10 cellular contexts compared by ENCODE assay signal in genomic region chr20:45779011-45779915, GRCh38. TPM values are rescaled to one million over a fixed set of nuclear protein-coding genes. Genes with fewer than 3 reads are reported as not detected.
A peak's percentile ranks its signal among the peaks of the same experiment; 100 is the strongest.
DNase-seq lines count a peak whose midpoint lies in the region; ATAC-seq, FAIRE-seq and TF ChIP-seq lines count a peak whose summit lies in the region.
"Had no signal": no experiment of that assay in that cellular context is flagged by ENCODE, and none has a peak within 500 bp of the region (broad histone marks: within the 10 kb centered on the region; RNA-seq: fewer than 3 reads in every experiment).

No MANE protein-coding gene starts in this region.

- peaks cover 6% of the 10 kb centered on the region for H3K4me1 Mint-ChIP-seq in activated T-helper 17 cell treated with anti-CD3 and anti-CD28 coated beads, Interleukin-2, amount 50 U/mL, for 72 hours

- H3K27ac Mint-ChIP-seq in activated T-helper 17 cell treated with anti-CD3 and anti-CD28 coated beads, Interleukin-2, amount 50 U/mL, for 72 hours = no peak overlapping the region

- TF ChIP-seq POLR2A in H54 (IDR thresholded peaks at IDR 0.05; ENCODE audit: low read depth, low read length) = no peak

- H3K27me3 Mint-ChIP-seq in activated T-helper 17 cell treated with anti-CD3 and anti-CD28 coated beads, Interleukin-2, amount 50 U/mL, for 72 hours = peaks cover 10% of the 10 kb centered on the region

- peak overlapping the region in 20 of 21 experiments; percentile 6 to 88 (median 79) for H3K27ac ChIP-seq in skin epidermis

- H3K36me3 Mint-ChIP-seq in activated T-helper 17 cell treated with anti-CD3 and anti-CD28 coated beads, Interleukin-2, amount 50 U/mL, for 72 hours (ENCODE audit: low read depth) = no peaks in the 10 kb centered on the region
- H3K36me3 Mint-ChIP-seq: activated naive CD4-positive, alpha-beta T cell treated with anti-CD3 and anti-CD28 coated beads, Interleukin-2, amount 50 U/mL, for 72 hours had no signal

- no peak overlapping the region for H3K4me3 Mint-ChIP-seq in activated T-helper 17 cell treated with anti-CD3 and anti-CD28 coated beads, Interleukin-2, amount 50 U/mL, for 72 hours

- no peak for FAIRE-seq in H54 (lab: Jason Lieb, UNC)

- intact Hi-C loops in left ventricle myocardium superior (cut with micrococcal nuclease) = loop anchor here (10.0 kb wide), 1 partner anchor 454 kb away; no protein-coding TSS in a partner anchor

- DNase-seq in H54 (ENCODE audit: insufficient read length, low spot score) (peak; percentile 60), left ventricle myocardium superior (peak; percentile 80), cerebellum (ENCODE audit: low spot score) (no peak), NCI-H1930 (lab: John Stamatoyannopoulos, UW) (no peak), activated T-cell treated with anti-CD3 and anti-CD28 coated beads for 4 hours (no peak)
- DNase-seq: stimulated activated CD8-positive, alpha-beta memory T cell treated with anti-CD3 and anti-CD28 coated beads, Interleukin-4, amount 100 ng/mL, for 48 hours had no signal

- H3K4me3 ChIP-seq in skin epidermis = no peak overlapping the region

- H3K9me3 Mint-ChIP-seq in activated T-helper 17 cell treated with anti-CD3 and anti-CD28 coated beads, Interleukin-2, amount 50 U/mL, for 72 hours = no peaks in the 10 kb centered on the region
- H3K9me3 Mint-ChIP-seq: activated naive CD4-positive, alpha-beta T cell treated with anti-CD3 and anti-CD28 coated beads, Interleukin-2, amount 50 U/mL, for 72 hours had no signal

- peak; percentile 66 for ATAC-seq in activated T-helper 17 cell treated with anti-CD3 and anti-CD28 coated beads, Interleukin-2, amount 50 U/mL, for 72 hours (replicated peaks)
- ATAC-seq in left ventricle myocardium superior (peak; percentile 89), GM19035 (IDR thresholded peaks at IDR 0.05; ENCODE audit: unreplicated experiment) (no peak)

RNA-seq across cellular contexts. Expression of gene WFDC3, which starts 12.4 kb away (rescaled TPM):
- total RNA-seq in activated T-helper 17 cell treated with anti-CD3 and anti-CD28 coated beads, Interleukin-2, amount 50 U/mL, for 72 hours = not detected
- total RNA-seq in left ventricle myocardium superior = not detected
- 1.1 TPM for total RNA-seq in cerebellum

RNA-seq across cellular contexts. Expression of gene DNTTIP1, which starts 12.5 kb away (rescaled TPM):
- total RNA-seq in activated T-helper 17 cell treated with anti-CD3 and anti-CD28 coated beads, Interleukin-2, amount 50 U/mL, for 72 hours = 10 to 100 TPM; 13.0 to 26.2 TPM
- 16.2 TPM for total RNA-seq in left ventricle myocardium superior
- total RNA-seq in cerebellum = 9.0 TPM

RNA-seq across cellular contexts. Expression of gene UBE2C, which starts 33.2 kb away (rescaled TPM):
- 100 to 1,000 TPM; 209 to 224 TPM for total RNA-seq in activated T-helper 17 cell treated with anti-CD3 and anti-CD28 coated beads, Interleukin-2, amount 50 U/mL, for 72 hours
- 1.0 TPM for total RNA-seq in left ventricle myocardium superior
- 14.1 TPM for total RNA-seq in cerebellum

RNA-seq across cellular contexts. Expression of gene TNNC2, which starts 47.8 kb away (rescaled TPM):
- total RNA-seq in activated T-helper 17 cell treated with anti-CD3 and anti-CD28 coated beads, Interleukin-2, amount 50 U/mL, for 72 hours = under 1 TPM in 1 of 2 donors, not detected in 1; 0.37 TPM
- not detected for total RNA-seq in left ventricle myocardium superior
- total RNA-seq in cerebellum = 0.45 TPM
- total RNA-seq: activated naive CD4-positive, alpha-beta T cell treated with anti-CD3 and anti-CD28 coated beads, Interleukin-2, amount 50 U/mL, for 72 hours had no signal

RNA-seq across cellular contexts. Expression of gene SNX21, which starts 54.3 kb away (rescaled TPM):
- total RNA-seq in activated T-helper 17 cell treated with anti-CD3 and anti-CD28 coated beads, Interleukin-2, amount 50 U/mL, for 72 hours = 1 to 10 TPM; 2.2 to 2.6 TPM
- total RNA-seq in left ventricle myocardium superior (21.3 TPM), cerebellum (24.4 TPM)

Comparison
In these comparisons a context has a peak if more than half of its experiments do, and no peak if none do; other contexts are left out.
1. DNase-seq: peak in H54 (single experiment) and left ventricle myocardium superior (single experiment); none in cerebellum (single experiment), NCI-H1930 (0 of 2) and activated T-cell treated with anti-CD3 and anti-CD28 coated beads for 4 hours (single experiment).
2. RNA of gene UBE2C, which starts 33.2 kb away (total RNA-seq): 209 to 224 TPM in activated T-helper 17 cell treated with anti-CD3 and anti-CD28 coated beads, Interleukin-2, amount 50 U/mL, for 72 hours; 14.1 TPM in cerebellum (single experiment) and 1.0 TPM in left ventricle myocardium superior (single experiment); every median in the first group is over 10 times any median in the second.